ENCODE assay signal across 8 cellular contexts in the genomic region with DNA sequence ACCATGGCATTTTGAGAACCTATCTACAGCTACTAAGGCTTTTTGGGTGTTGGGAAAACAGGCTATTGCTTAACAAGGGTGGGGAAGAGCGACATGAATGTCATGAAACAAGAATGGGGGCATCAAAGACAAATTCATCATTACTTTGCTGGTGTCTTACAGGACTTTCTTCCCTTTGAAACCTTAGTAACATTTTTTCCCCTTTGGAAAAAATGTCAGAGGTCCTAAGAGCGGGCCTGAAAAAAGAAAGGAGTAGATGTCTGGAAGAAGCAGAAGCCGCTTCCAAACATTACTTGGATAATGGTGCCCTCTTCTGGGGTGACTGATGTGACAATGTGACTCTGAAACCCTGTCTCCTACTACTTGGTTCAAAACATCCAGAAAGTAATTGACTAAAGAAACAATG.
DNase-seq lines count a peak whose midpoint lies in the region; TF ChIP-seq lines count a peak whose summit lies in the region.

No MANE protein-coding gene starts in this region.

- no peak overlapping the region for H2AFZ ChIP-seq in parathyroid adenoma

- no peak overlapping the region for H3K4me2 ChIP-seq in parathyroid adenoma (ENCODE audit: low read length)

- no peak overlapping the region for H3K4me3 ChIP-seq in AG10803 (ENCODE audit: low read length)
- no peak overlapping the region for H3K4me3 ChIP-seq in parathyroid adenoma (ENCODE audit: low read depth, low read length)

- in situ Hi-C loops in GM13976 (cut with MboI; ENCODE audit: low sequenced_read_pairs, unreplicated experiment), result no loop called here

- peak; percentile 77 for DNase-seq in AG10803 (ENCODE audit: low read depth)
- DNase-seq in GM13976 (ENCODE audit: low spot score), result peak; percentile 51
- peak; percentile 21 for DNase-seq in NCI-H2196 (lab: John Stamatoyannopoulos, UW; ENCODE audit: unreplicated experiment)
- peak; percentile 14 to 45 for DNase-seq in activated CD4-positive, alpha-beta T cell treated with anti-CD3 and anti-CD28 coated beads for 4 hours
- peak; percentile 68 for DNase-seq in fibroblast of gingiva (ENCODE audit: low read depth)
- no peak for DNase-seq in activated CD4-positive, CD25-positive, alpha-beta regulatory T cell (lab: John Stamatoyannopoulos, UW)
- DNase-seq in stimulated activated CD8-positive, alpha-beta memory T cell treated with anti-CD3 and anti-CD28 coated beads, Interleukin-4, amount 100 ng/mL, for 48 hours, result no peak

- no peaks in the 10 kb centered on the region for H3K36me3 ChIP-seq in parathyroid adenoma (ENCODE audit: control insufficient read depth, insufficient read depth, low read length)

- TF ChIP-seq CTCF in AG10803 (conservative IDR thresholded peaks at IDR 0.05; ENCODE audit: low read length), result peak; percentile 71
- TF ChIP-seq CTCF in GM13976 (IDR thresholded peaks at IDR 0.05; ENCODE audit: borderline replicate concordance, control extremely low read depth, extremely low read depth, insufficient read depth, missing control alignments), result peak; percentile 36
- TF ChIP-seq CTCF in parathyroid adenoma (IDR thresholded peaks at IDR 0.05), result peak; percentile 36

- no peaks in the 10 kb centered on the region for H3K27me3 ChIP-seq in parathyroid adenoma (ENCODE audit: control insufficient read depth, insufficient read depth, low read length)

- no peaks in the 10 kb centered on the region for H3K79me2 ChIP-seq in parathyroid adenoma

- H3K27ac ChIP-seq in parathyroid adenoma, result no peak overlapping the region

- no peak overlapping the region for H3K9ac ChIP-seq in parathyroid adenoma

- no peaks in the 10 kb centered on the region for H3K4me1 ChIP-seq in parathyroid adenoma

- H3K9me3 ChIP-seq in parathyroid adenoma (ENCODE audit: control insufficient read depth, low read length), result no peaks in the 10 kb centered on the region

Comparison
In these comparisons a context has a peak if more than half of its experiments do, and no peak if none do; other contexts are left out.
1. DNase-seq: peak in AG10803 (single experiment), GM13976 (single experiment), NCI-H2196 (single experiment), activated CD4-positive, alpha-beta T cell treated with anti-CD3 and anti-CD28 coated beads for 4 hours (2 of 2) and fibroblast of gingiva (single experiment); none in activated CD4-positive, CD25-positive, alpha-beta regulatory T cell (0 of 4) and stimulated activated CD8-positive, alpha-beta memory T cell treated with anti-CD3 and anti-CD28 coated beads, Interleukin-4, amount 100 ng/mL, for 48 hours (single experiment).
2. Peak in every context shown above with its lines, with median percentiles within 50 percentile points of each other: CTCF ChIP-seq.